Comparison of ENCODE assay signal across 8 cellular contexts in genomic region chr16:89507834-89508590, GRCh38. TPM values are rescaled to one million over a fixed set of nuclear protein-coding genes. Genes with fewer than 3 reads are reported as not detected.
DNase-seq lines count a peak whose midpoint lies in the region; ATAC-seq and TF ChIP-seq lines count a peak whose summit lies in the region.

Gene SPG7, plus strand, starts transcription at chr16:89508403. Its CDS starts 15 bp downstream, at chr16:89508418.

- H3K4me3 ChIP-seq in HL-60 (replicated peaks; ENCODE audit: insufficient read depth, low read length) (peak within 1 kb of the TSS; percentile 68), NT2/D1 (ENCODE audit: insufficient read length, low read depth) (peak within 1 kb of the TSS; percentile 76), endodermal cell (ENCODE audit: low read length) (peak within 1 kb of the TSS; percentile 94), mesodermal cell (ENCODE audit: extremely low read depth, insufficient read depth, low read length, poor library complexity, severe bottlenecking) (peak within 1 kb of the TSS; percentile 81)

- peaks cover 6% of the 10 kb centered on the region; the same call in 1 of the 2 replicates for H3K9me3 ChIP-seq in NT2/D1 (ENCODE audit: insufficient read depth, low read length)
- H3K9me3 ChIP-seq in endodermal cell (ENCODE audit: control insufficient read depth, low read length): no peaks in the 10 kb centered on the region
- H3K9me3 ChIP-seq in mesodermal cell (ENCODE audit: control insufficient read depth, low read length): no peaks in the 10 kb centered on the region

- no peaks in the 10 kb centered on the region for H3K4me1 ChIP-seq in NT2/D1 (ENCODE audit: insufficient read depth, insufficient read length)
- no peaks in the 10 kb centered on the region for H3K4me1 ChIP-seq in endodermal cell (ENCODE audit: control insufficient read depth, insufficient read depth, low read length)
- H3K4me1 ChIP-seq in mesodermal cell (ENCODE audit: control insufficient read depth, insufficient read depth, low read length, poor library complexity, severe bottlenecking): peaks cover 3% of the 10 kb centered on the region

- H3K9ac ChIP-seq in NT2/D1 (ENCODE audit: insufficient read length, low read depth): peak within 1 kb of the TSS; percentile 86
- H3K9ac ChIP-seq in endodermal cell (ENCODE audit: extremely low read depth, low read length, poor library complexity, severe bottlenecking): peak within 1 kb of the TSS; percentile 94

- peak within 1 kb of the TSS; percentile 92 for H3K27ac Mint-ChIP-seq in activated CD8-positive, alpha-beta memory T cell treated with anti-CD3 and anti-CD28 coated beads, Interleukin-2, amount 10 ng/mL, durations not matched to agents 7 days and 5 days
- H3K27ac Mint-ChIP-seq in endodermal cell: peak within 1 kb of the TSS; percentile 90

- peak within 1 kb of the TSS; percentile 93 for H3K4me3 Mint-ChIP-seq in activated CD8-positive, alpha-beta memory T cell treated with anti-CD3 and anti-CD28 coated beads, Interleukin-2, amount 10 ng/mL, durations not matched to agents 7 days and 5 days
- H3K4me3 Mint-ChIP-seq in endodermal cell: peak within 1 kb of the TSS; percentile 84

- H3K27ac ChIP-seq in HL-60 (replicated peaks) (peak within 1 kb of the TSS; percentile 87), endodermal cell (ENCODE audit: low read depth, low read length) (peak within 1 kb of the TSS; percentile 90), mesodermal cell (ENCODE audit: low read depth, low read length, severe bottlenecking) (peak within 1 kb of the TSS; percentile 94)

- no peaks in the 10 kb centered on the region for H3K27me3 ChIP-seq in HL-60 (ENCODE audit: insufficient read depth, poor library complexity, severe bottlenecking)
- no peaks in the 10 kb centered on the region for H3K27me3 ChIP-seq in NT2/D1 (ENCODE audit: insufficient read depth, insufficient read length)
- no peaks in the 10 kb centered on the region for H3K27me3 ChIP-seq in endodermal cell (ENCODE audit: control insufficient read depth, insufficient read depth, low read length, poor library complexity, severe bottlenecking)

- H3K4me1 Mint-ChIP-seq in activated CD8-positive, alpha-beta memory T cell treated with anti-CD3 and anti-CD28 coated beads, Interleukin-2, amount 10 ng/mL, durations not matched to agents 7 days and 5 days: peaks cover 42% of the 10 kb centered on the region
- H3K4me1 Mint-ChIP-seq in endodermal cell: peaks cover 4% of the 10 kb centered on the region

- H3K36me3 Mint-ChIP-seq in activated CD8-positive, alpha-beta memory T cell treated with anti-CD3 and anti-CD28 coated beads, Interleukin-2, amount 10 ng/mL, durations not matched to agents 7 days and 5 days: peaks cover 12% of the 10 kb centered on the region
- H3K36me3 Mint-ChIP-seq in endodermal cell (ENCODE audit: low read depth): peaks cover 16% of the 10 kb centered on the region

- WGBS in endodermal cell (ENCODE audit: insufficient coverage in 1 of 2, insufficient read length in 1 of 2), 2 experiments: 0 to 1% methylated on average over 55 to 90 of the region's 90 CpGs
- WGBS in mesodermal cell (ENCODE audit: insufficient coverage in 2 of 2), 2 experiments: 0% methylated on average over 85 to 90 of the region's 90 CpGs

- ATAC-seq in GM19463 (IDR thresholded peaks at IDR 0.05; ENCODE audit: unreplicated experiment): peak; percentile 54
- peak; percentile 79 for ATAC-seq in activated CD8-positive, alpha-beta memory T cell treated with anti-CD3 and anti-CD28 coated beads, Interleukin-2, amount 10 ng/mL, durations not matched to agents 7 days and 5 days

- DNase-seq in COLO668 (lab: John Stamatoyannopoulos, UW; ENCODE audit: unreplicated experiment): peak; percentile 92
- peak in 1 of 2 experiments; percentile 58 for DNase-seq in HL-60 (ENCODE audit: low read depth in 1 of 2, low spot score in 1 of 2)
- DNase-seq in NT2/D1 (ENCODE audit: low read depth, low spot score): peak; percentile 80
- DNase-seq in activated CD8-positive, alpha-beta memory T cell treated with anti-CD3 and anti-CD28 coated beads, Interleukin-2, amount 10 ng/mL, durations not matched to agents 7 days and 5 days: peak; percentile 92
- DNase-seq in endodermal cell: peak; percentile 94
- peak; percentile 92 for DNase-seq in stimulated activated CD8-positive, alpha-beta memory T cell treated with anti-CD3 and anti-CD28 coated beads, Interleukin-15, amount 100 ng/mL, for 24 hours (ENCODE audit: low read depth)

- CTCF ChIA-PET in activated CD8-positive, alpha-beta memory T cell treated with anti-CD3 and anti-CD28 coated beads, Interleukin-2, amount 10 ng/mL, durations not matched to agents 7 days and 5 days (lab: Charles Lee): interaction anchor here (0.8 to 3.3 kb wide), 23 partner anchors 12 to 267 kb away, joined by 3 to 17 read pairs (median 4); partner anchors contain the start of gene CDK10

- H3K36me3 ChIP-seq in NT2/D1 (ENCODE audit: insufficient read depth, insufficient read length, low read length) (peaks cover 34% of the 10 kb centered on the region), endodermal cell (ENCODE audit: control insufficient read depth, insufficient read depth, low read length) (peaks cover 27% of the 10 kb centered on the region), mesodermal cell (ENCODE audit: control insufficient read depth, insufficient read depth, low read length) (peaks cover 28% of the 10 kb centered on the region)

- no peak for TF ChIP-seq CTCF in HL-60 (IDR thresholded peaks at IDR 0.05; ENCODE audit: insufficient read depth, low read length)
- peak; percentile 21 for TF ChIP-seq CTCF in endodermal cell (conservative IDR thresholded peaks at IDR 0.05)

- H3K27me3 Mint-ChIP-seq in activated CD8-positive, alpha-beta memory T cell treated with anti-CD3 and anti-CD28 coated beads, Interleukin-2, amount 10 ng/mL, durations not matched to agents 7 days and 5 days: no peaks in the 10 kb centered on the region
- H3K27me3 Mint-ChIP-seq in endodermal cell (ENCODE audit: insufficient read depth): peaks cover 11% of the 10 kb centered on the region

- no peaks in the 10 kb centered on the region for H3K9me3 Mint-ChIP-seq in activated CD8-positive, alpha-beta memory T cell treated with anti-CD3 and anti-CD28 coated beads, Interleukin-2, amount 10 ng/mL, durations not matched to agents 7 days and 5 days (ENCODE audit: low read depth)
- H3K9me3 Mint-ChIP-seq in endodermal cell: peaks cover 2% of the 10 kb centered on the region

RNA-seq across cellular contexts. Expression of gene SPG7, which starts in this region (rescaled TPM):
- total RNA-seq in activated CD8-positive, alpha-beta memory T cell treated with anti-CD3 and anti-CD28 coated beads, Interleukin-2, amount 10 ng/mL, durations not matched to agents 7 days and 5 days: 100 to 1,000 TPM in 1 of 2 experiments, 10 to 100 TPM in 1; 92.1 to 110 TPM
- total RNA-seq in endodermal cell: 100 to 1,000 TPM; 153 to 156 TPM
- polyA plus RNA-seq in endodermal cell (2013, experiment 1 of 2): 85.2 TPM
- polyA plus RNA-seq in endodermal cell (2013, experiment 2 of 2): 78.0 TPM
- 60.7 TPM for polyA plus RNA-seq in mesodermal cell (2013, experiment 1 of 2)
- 50.7 TPM for polyA plus RNA-seq in mesodermal cell (2013, experiment 2 of 2)
